20 cellular contexts compared by ENCODE assay signal in genomic region chr9:117403848-117404247, GRCh38. TPM values are rescaled to one million over a fixed set of nuclear protein-coding genes. Genes with fewer than 3 reads are reported as not detected.
DNase-seq lines count a peak whose midpoint lies in the region; TF ChIP-seq lines count a peak whose summit lies in the region.
"Had no signal": no experiment of that assay in that cellular context is flagged by ENCODE, and none has a peak within 500 bp of the region (broad histone marks: within the 10 kb centered on the region; RNA-seq: fewer than 3 reads in every experiment).

No MANE protein-coding gene starts in this region.

- peaks cover 0 to 8% of the 10 kb centered on the region in 2 donors for H3K27me3 Mint-ChIP-seq in CD8-positive, alpha-beta memory T cell
- H3K27me3 Mint-ChIP-seq: CD4-positive, CD25-positive, alpha-beta regulatory T cell had no signal

- H3K36me3 ChIP-seq in CD8-positive, alpha-beta memory T cell (ENCODE audit: insufficient read depth, low read length), result no peaks in the 10 kb centered on the region
- H3K36me3 ChIP-seq: neutrophil, tibial nerve had no signal

- no peak overlapping the region for H3K27ac Mint-ChIP-seq in CD8-positive, alpha-beta memory T cell
- H3K27ac Mint-ChIP-seq: activated CD4-positive, alpha-beta memory T cell treated with anti-CD3 and anti-CD28 coated beads for 36 hours; activated naive CD8-positive, alpha-beta T cell treated with anti-CD3 and anti-CD28 coated beads, Interleukin-2, amount 50 U/mL, for 24 hours; CD4-positive, CD25-positive, alpha-beta regulatory T cell; endodermal cell had no signal

- no peaks in the 10 kb centered on the region for H3K36me3 Mint-ChIP-seq in CD8-positive, alpha-beta memory T cell
- H3K36me3 Mint-ChIP-seq: activated CD4-positive, alpha-beta memory T cell treated with anti-CD3 and anti-CD28 coated beads for 36 hours; brain; CD4-positive, CD25-positive, alpha-beta regulatory T cell had no signal

- H3K9me3 ChIP-seq in CD8-positive, alpha-beta memory T cell (ENCODE audit: low read length), result no peaks in the 10 kb centered on the region
- H3K9me3 ChIP-seq: neutrophil, tibial nerve had no signal

- H3K4me3 ChIP-seq in CD8-positive, alpha-beta memory T cell (ENCODE audit: low read length), result no peak overlapping the region
- H3K4me3 ChIP-seq: tibial nerve had no signal

- H3K4me1 ChIP-seq in CD8-positive, alpha-beta memory T cell (ENCODE audit: insufficient read depth, low read length), result no peaks in the 10 kb centered on the region

- H3K9me3 Mint-ChIP-seq in CD8-positive, alpha-beta memory T cell, result peaks cover 0 to 5% (median 2%) of the 10 kb centered on the region in 5 donors
- H3K9me3 Mint-ChIP-seq: endodermal cell had no signal

- H3K4me1 Mint-ChIP-seq in CD8-positive, alpha-beta memory T cell, result no peaks in the 10 kb centered on the region
- H3K4me1 Mint-ChIP-seq: activated naive CD8-positive, alpha-beta T cell treated with anti-CD3 and anti-CD28 coated beads, Interleukin-2, amount 50 U/mL, for 24 hours; CD4-positive, CD25-positive, alpha-beta regulatory T cell had no signal

- POLR2A ChIA-PET in CD8-positive, alpha-beta memory T cell (lab: Charles Lee), result no interaction called here

- no peak for TF ChIP-seq POLR2A in erythroblast (IDR thresholded peaks at IDR 0.05; ENCODE audit: low read length)

- peak; percentile 65 for DNase-seq in DMS153 treated with DMSO at 0.1 percent for 48 hours (lab: John Stamatoyannopoulos, UW; ENCODE audit: unreplicated experiment)
- peak; percentile 86 for DNase-seq in NCI-H1105 treated with DMSO at 0.1 percent for 48 hours (lab: John Stamatoyannopoulos, UW)
- peak; percentile 54 to 71 for DNase-seq in NCI-H526 (lab: John Stamatoyannopoulos, UW)
- peak; percentile 28 for DNase-seq in inferior parietal cortex (ENCODE audit: extremely low spot score)
- DNase-seq in NOMO-1 treated with dmso at 0.1 percent for 144 hours (lab: John Stamatoyannopoulos, UW; ENCODE audit: unreplicated experiment), result no peak
- DNase-seq in CD8-positive, alpha-beta memory T cell, result no peak
- DNase-seq in erythroblast (lab: John Stamatoyannopoulos, UW), result no peak
- DNase-seq: activated CD4-positive, alpha-beta memory T cell treated with anti-CD3 and anti-CD28 coated beads for 36 hours; activated CD4-positive, CD25-positive, alpha-beta regulatory T cell; activated effector memory CD4-positive, alpha-beta T cell treated with anti-CD3 and anti-CD28 coated beads, Interleukin-2, amount 50 U/mL, for 16 hours; activated naive CD8-positive, alpha-beta T cell treated with anti-CD3 and anti-CD28 coated beads, Interleukin-2, amount 50 U/mL, for 24 hours; CD4-positive, CD25-positive, alpha-beta regulatory T cell; mammary epithelial cell; stimulated activated CD4-positive, alpha-beta T cell treated with anti-CD3 and anti-CD28 coated beads, Interleukin-4, amount 100 ng/mL, for 1 hour; stimulated activated naive CD4-positive, alpha-beta T cell treated with Interleukin-2 at 50 U/mL for 16 hours; T1000 had no signal

- no peak overlapping the region for H3K4me3 Mint-ChIP-seq in CD8-positive, alpha-beta memory T cell
- H3K4me3 Mint-ChIP-seq: activated CD4-positive, alpha-beta memory T cell treated with anti-CD3 and anti-CD28 coated beads for 36 hours; activated naive CD8-positive, alpha-beta T cell treated with anti-CD3 and anti-CD28 coated beads, Interleukin-2, amount 50 U/mL, for 24 hours; brain; CD4-positive, CD25-positive, alpha-beta regulatory T cell; endodermal cell had no signal

- H3K27ac ChIP-seq in CD8-positive, alpha-beta memory T cell (ENCODE audit: low read depth, low read length), result no peak overlapping the region
- H3K27ac ChIP-seq: neutrophil had no signal

- H3K27me3 ChIP-seq in CD8-positive, alpha-beta memory T cell (ENCODE audit: insufficient read depth, low read length, poor library complexity, severe bottlenecking), result no peaks in the 10 kb centered on the region
- H3K27me3 ChIP-seq: tibial nerve had no signal

- CTCF ChIA-PET in CD8-positive, alpha-beta memory T cell (lab: Charles Lee), result no interaction called here

RNA-seq across cellular contexts. Expression of gene ASTN2, which starts 11.0 kb away (rescaled TPM):
- total RNA-seq in CD8-positive, alpha-beta memory T cell, result 1 to 10 TPM; 4.1 to 4.8 TPM
- 4.2 TPM for polyA plus RNA-seq in CD8-positive, alpha-beta memory T cell

Comparison
In these comparisons a context has a peak if more than half of its experiments do, and no peak if none do; other contexts are left out.
1. DNase-seq: peak in DMS153 treated with DMSO at 0.1 percent for 48 hours (single experiment), NCI-H1105 treated with DMSO at 0.1 percent for 48 hours (single experiment), NCI-H526 (2 of 2) and inferior parietal cortex (single experiment); none in NOMO-1 treated with dmso at 0.1 percent for 144 hours (single experiment), CD8-positive, alpha-beta memory T cell (0 of 5) and erythroblast (0 of 2).